17 cellular contexts compared by ENCODE assay signal in the genomic region with DNA sequence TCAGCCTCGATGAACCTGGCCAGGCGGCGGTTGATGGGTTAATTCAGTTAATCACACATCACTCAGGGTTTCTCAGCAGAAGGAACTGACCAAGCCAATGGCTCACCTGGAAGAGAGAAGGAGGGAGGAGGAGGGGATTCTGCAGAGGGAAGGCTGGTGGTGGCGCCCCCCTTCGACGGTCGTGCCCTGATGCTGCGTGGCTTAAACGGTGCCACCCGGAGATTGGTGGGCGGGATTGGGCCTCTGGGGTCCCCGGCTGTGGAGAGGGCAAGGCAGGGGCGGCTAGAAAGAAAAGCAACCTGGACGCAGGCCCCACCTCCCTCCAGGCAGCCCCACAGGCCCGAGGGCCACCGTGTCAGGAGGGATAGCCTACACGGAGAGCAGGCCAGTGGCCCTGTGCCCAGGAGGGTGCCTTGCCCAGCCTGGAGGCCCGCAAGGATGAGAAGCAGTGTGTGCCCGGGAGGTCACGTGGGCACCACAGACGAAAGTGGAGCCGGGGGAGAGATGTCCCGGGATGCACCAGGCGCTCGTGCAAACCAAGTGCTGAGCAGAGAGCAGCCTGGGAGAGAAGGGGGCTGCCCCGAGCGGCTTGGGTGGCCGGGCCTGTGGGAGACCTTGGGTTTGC. TPM values are rescaled to one million over a fixed set of nuclear protein-coding genes. Genes with fewer than 3 reads are reported as not detected.
DNase-seq lines count a peak whose midpoint lies in the region; ATAC-seq and TF ChIP-seq lines count a peak whose summit lies in the region.
"Had no signal": no experiment of that assay in that cellular context is flagged by ENCODE, and none has a peak within 500 bp of the region (broad histone marks: within the 10 kb centered on the region; RNA-seq: fewer than 3 reads in every experiment).

No MANE protein-coding gene starts in this region.

- H2AFZ ChIP-seq in HCT116 (ENCODE audit: low read depth, low read length, poor library complexity, severe bottlenecking) = no peak overlapping the region

- H3K4me1 ChIP-seq in HCT116 (ENCODE audit: control insufficient read depth in 1 of 2, insufficient read depth in 2 of 2, low read length in 2 of 2) (no peaks in the 10 kb centered on the region), Peyer's patch (no peaks in the 10 kb centered on the region)
- no peaks in the 10 kb centered on the region for H3K4me1 ChIP-seq in CD8-positive, alpha-beta T cell (ENCODE audit: insufficient read depth, low read length)

- no peaks in the 10 kb centered on the region for H3K9me2 ChIP-seq in HCT116 (ENCODE audit: insufficient read depth)

- no peak overlapping the region for H3K4me3 Mint-ChIP-seq in stimulated activated effector memory CD8-positive, alpha-beta T cell treated with anti-CD3 and anti-CD28 coated beads, Interleukin-12 subunit alpha, Interleukin-12 subunit beta, amount 100 ng/mL, for 72 hours
- no peak overlapping the region for H3K4me3 Mint-ChIP-seq in activated CD8-positive, alpha-beta T cell treated with anti-CD3 and anti-CD28 coated beads for 36 hours
- H3K4me3 Mint-ChIP-seq in CD8-positive, alpha-beta T cell = no peak overlapping the region
- H3K4me3 Mint-ChIP-seq: B cell; naive thymus-derived CD4-positive, alpha-beta T cell had no signal

- no peaks in the 10 kb centered on the region for H3K9me3 Mint-ChIP-seq in stimulated activated effector memory CD8-positive, alpha-beta T cell treated with anti-CD3 and anti-CD28 coated beads, Interleukin-12 subunit alpha, Interleukin-12 subunit beta, amount 100 ng/mL, for 72 hours
- no peaks in the 10 kb centered on the region for H3K9me3 Mint-ChIP-seq in activated CD8-positive, alpha-beta T cell treated with anti-CD3 and anti-CD28 coated beads for 36 hours
- no peaks in the 10 kb centered on the region for H3K9me3 Mint-ChIP-seq in CD8-positive, alpha-beta T cell

- peaks cover 36% of the 10 kb centered on the region for H3K4me1 Mint-ChIP-seq in stimulated activated effector memory CD8-positive, alpha-beta T cell treated with anti-CD3 and anti-CD28 coated beads, Interleukin-12 subunit alpha, Interleukin-12 subunit beta, amount 100 ng/mL, for 72 hours
- peaks cover 8% of the 10 kb centered on the region for H3K4me1 Mint-ChIP-seq in activated CD8-positive, alpha-beta T cell treated with anti-CD3 and anti-CD28 coated beads for 36 hours (ENCODE audit: low read depth)
- H3K4me1 Mint-ChIP-seq in CD8-positive, alpha-beta T cell (ENCODE audit: low read depth) = peaks cover 25% of the 10 kb centered on the region

- H4K20me1 ChIP-seq in HCT116 (ENCODE audit: insufficient read depth) = no peaks in the 10 kb centered on the region

- POLR2A ChIA-PET in HCT116 (lab: Charles Lee) = no interaction called here
- POLR2A ChIA-PET in activated CD8-positive, alpha-beta T cell treated with anti-CD3 and anti-CD28 coated beads for 36 hours (lab: Charles Lee) = no interaction called here
- POLR2A ChIA-PET in CD8-positive, alpha-beta T cell (lab: Charles Lee) = no interaction called here

- DNase-seq in HCT116 (ENCODE audit: low read depth, low spot score) (no peak), fibroblast of peridontal ligament (ENCODE audit: extremely low read depth) (peak; percentile 25), left colon (peak in 1 of 2 donors; percentile 70), DMS79 treated with DMSO at 0.1 percent for 48 hours (lab: John Stamatoyannopoulos, UW) (no peak), Peyer's patch (no peak)
- DNase-seq in stimulated activated effector memory CD8-positive, alpha-beta T cell treated with anti-CD3 and anti-CD28 coated beads, Interleukin-12 subunit alpha, Interleukin-12 subunit beta, amount 100 ng/mL, for 72 hours (ENCODE audit: low spot score in 2 of 2) = no peak
- DNase-seq in activated CD8-positive, alpha-beta T cell treated with anti-CD3 and anti-CD28 coated beads for 36 hours = no peak
- no peak for DNase-seq in CD8-positive, alpha-beta T cell
- DNase-seq: activated effector memory CD4-positive, alpha-beta T cell treated with anti-CD3 and anti-CD28 coated beads, Interleukin-2, amount 50 U/mL, for 16 hours; DMS79; effector memory CD4-positive, alpha-beta T cell; naive thymus-derived CD4-positive, alpha-beta T cell; NCI-H2227 treated with DMSO at 0.1 percent for 48 hours; small intestine had no signal

- H3K27me3 Mint-ChIP-seq in activated CD8-positive, alpha-beta T cell treated with anti-CD3 and anti-CD28 coated beads for 36 hours = no peaks in the 10 kb centered on the region
- no peaks in the 10 kb centered on the region for H3K27me3 Mint-ChIP-seq in CD8-positive, alpha-beta T cell (ENCODE audit: low read depth)
- H3K27me3 Mint-ChIP-seq: B cell; naive thymus-derived CD4-positive, alpha-beta T cell had no signal

- H3K27me3 ChIP-seq in HCT116 (ENCODE audit: insufficient read depth, low read length) = no peaks in the 10 kb centered on the region
- no peaks in the 10 kb centered on the region for H3K27me3 ChIP-seq in Peyer's patch
- H3K27me3 ChIP-seq in CD8-positive, alpha-beta T cell (ENCODE audit: insufficient read depth, low read length) = no peaks in the 10 kb centered on the region

- H3K27ac ChIP-seq in HCT116 (ENCODE audit: low read depth, low read length) = no peak overlapping the region
- H3K27ac ChIP-seq in Peyer's patch = no peak overlapping the region
- no peak overlapping the region for H3K27ac ChIP-seq in CD8-positive, alpha-beta T cell (ENCODE audit: low read depth, low read length)
- H3K27ac ChIP-seq: KMS-11, SK-N-MC had no signal

- no peaks in the 10 kb centered on the region; a peak in 1 of 4 replicates for H3K36me3 ChIP-seq in HCT116 (ENCODE audit: control insufficient read depth in 1 of 2, insufficient read depth in 2 of 2, low read length in 2 of 2)
- H3K36me3 ChIP-seq in Peyer's patch = peaks cover 0 to 11% (median 0%) of the 10 kb centered on the region in 3 donors
- no peaks in the 10 kb centered on the region for H3K36me3 ChIP-seq in CD8-positive, alpha-beta T cell (ENCODE audit: insufficient read depth, low read length)

- peaks cover 24% of the 10 kb centered on the region for H3K36me3 Mint-ChIP-seq in stimulated activated effector memory CD8-positive, alpha-beta T cell treated with anti-CD3 and anti-CD28 coated beads, Interleukin-12 subunit alpha, Interleukin-12 subunit beta, amount 100 ng/mL, for 72 hours
- peaks cover 1% of the 10 kb centered on the region for H3K36me3 Mint-ChIP-seq in activated CD8-positive, alpha-beta T cell treated with anti-CD3 and anti-CD28 coated beads for 36 hours (ENCODE audit: low read depth)
- peaks cover 23% of the 10 kb centered on the region for H3K36me3 Mint-ChIP-seq in CD8-positive, alpha-beta T cell
- H3K36me3 Mint-ChIP-seq: naive thymus-derived CD4-positive, alpha-beta T cell had no signal

- TF ChIP-seq RAD21 in HCT116 (IDR thresholded peaks at IDR 0.05; ENCODE audit: low read depth) = no peak

- intact Hi-C loops in HCT116 (cut with micrococcal nuclease) (no loop called here), left colon (cut with DNase I, micrococcal nuclease) (no loop called here)
- intact Hi-C loops in activated CD8-positive, alpha-beta T cell treated with anti-CD3 and anti-CD28 coated beads for 36 hours (cut with micrococcal nuclease) = no loop called here
- intact Hi-C loops in CD8-positive, alpha-beta T cell (cut with DNase I, micrococcal nuclease) = loop anchor here in 1 of 2 experiments (5.0 kb wide), 1 partner anchor 320 kb away; no protein-coding TSS in a partner anchor

- H3K4me2 ChIP-seq in HCT116 (ENCODE audit: low read length) = no peak overlapping the region
- H3K4me2 ChIP-seq: KMS-11 had no signal

- no TSS peak for BruUV-seq in HCT116 (replicated peaks; lab: Mats Ljungman, UMichigan)

- CTCF ChIA-PET in HCT116 (lab: Charles Lee) = no interaction called here
- CTCF ChIA-PET in activated CD8-positive, alpha-beta T cell treated with anti-CD3 and anti-CD28 coated beads for 36 hours (lab: Charles Lee) = no interaction called here
- CTCF ChIA-PET in CD8-positive, alpha-beta T cell (lab: Charles Lee) = interaction anchor here (1.6 kb wide), 1 partner anchor 119 kb away, joined by 4 read pairs; no protein-coding TSS in a partner anchor

- no peaks in the 10 kb centered on the region for H3K9me3 ChIP-seq in HCT116 (ENCODE audit: control insufficient read depth in 1 of 2, insufficient read depth in 1 of 2, low read depth in 1 of 2, low read length in 2 of 2)
- no peaks in the 10 kb centered on the region for H3K9me3 ChIP-seq in Peyer's patch
- H3K9me3 ChIP-seq in CD8-positive, alpha-beta T cell (ENCODE audit: low read length) = no peaks in the 10 kb centered on the region

- TF ChIP-seq CTCF in HCT116 (IDR thresholded peaks at IDR 0.05 in 2 of 3, conservative IDR thresholded peaks at IDR 0.05 in 1 of 3; ENCODE audit: borderline replicate concordance in 1 of 3, insufficient read depth in 1 of 3, low read depth in 2 of 3, low read length in 2 of 3) (no peak), Peyer's patch (IDR thresholded peaks at IDR 0.05) (no peak)
- no peak for TF ChIP-seq CTCF in activated CD8-positive, alpha-beta T cell treated with anti-CD3 and anti-CD28 coated beads for 36 hours (IDR thresholded peaks at IDR 0.05)
- no peak for TF ChIP-seq CTCF in CD8-positive, alpha-beta T cell (IDR thresholded peaks at IDR 0.05)

- peak overlapping the region; percentile 14 for H3K27ac Mint-ChIP-seq in stimulated activated effector memory CD8-positive, alpha-beta T cell treated with anti-CD3 and anti-CD28 coated beads, Interleukin-12 subunit alpha, Interleukin-12 subunit beta, amount 100 ng/mL, for 72 hours
- H3K27ac Mint-ChIP-seq in activated CD8-positive, alpha-beta T cell treated with anti-CD3 and anti-CD28 coated beads for 36 hours = no peak overlapping the region
- no peak overlapping the region for H3K27ac Mint-ChIP-seq in CD8-positive, alpha-beta T cell
- H3K27ac Mint-ChIP-seq: B cell had no signal

- H3K4me3 ChIP-seq in HCT116 (replicated peaks in 1 of 2; ENCODE audit: low read depth in 1 of 2, low read length in 2 of 2) (no peak overlapping the region), Peyer's patch (no peak overlapping the region)
- no peak overlapping the region for H3K4me3 ChIP-seq in CD8-positive, alpha-beta T cell (ENCODE audit: low read depth, low read length)
- H3K4me3 ChIP-seq: SK-N-MC had no signal

- H3K9ac ChIP-seq in HCT116 (ENCODE audit: low read length) = no peak overlapping the region
- H3K9ac ChIP-seq: KMS-11 had no signal

- RAD21 ChIA-PET in HCT116 (lab: Charles Lee; ENCODE audit: low non-redundant PET in 1 of 2, low total read pairs in 2 of 2, uncharacterized antibody in 2 of 2, unreplicated experiment in 2 of 2) = no interaction called here

- TF ChIP-seq POLR2A in HCT116 (IDR thresholded peaks at IDR 0.05; ENCODE audit: borderline replicate concordance, extremely low read depth, insufficient read depth, insufficient read length) (no peak), Peyer's patch (IDR thresholded peaks at IDR 0.05) (no peak)

- peak; percentile 28; the same call in 1 of the 2 replicates for ATAC-seq in HCT116
- peak; percentile 14 for ATAC-seq in left colon
- no peak for ATAC-seq in stimulated activated effector memory CD8-positive, alpha-beta T cell treated with anti-CD3 and anti-CD28 coated beads, Interleukin-12 subunit alpha, Interleukin-12 subunit beta, amount 100 ng/mL, for 72 hours
- no peak for ATAC-seq in activated CD8-positive, alpha-beta T cell treated with anti-CD3 and anti-CD28 coated beads for 36 hours
- no peak for ATAC-seq in CD8-positive, alpha-beta T cell

- H3K79me2 ChIP-seq in HCT116 (ENCODE audit: insufficient read depth, low read length) = peaks cover 85% of the 10 kb centered on the region

RNA-seq across cellular contexts. Expression of a gene that starts 16.0 kb away (rescaled TPM):
- total RNA-seq in HCT116 (2021; ENCODE audit: unreplicated experiment) = 97.9 TPM
- polyA plus RNA-seq in HCT116 (2012) = 90.6 and 114 TPM in 2 replicates
- 10 to 100 TPM; 51.4 to 74.1 TPM for total RNA-seq in left colon
- 100 to 1,000 TPM in 2 of 4 donors, 10 to 100 TPM in 2; 54.5 to 250 (median 103) TPM for total RNA-seq in Peyer's patch
- total RNA-seq in activated CD8-positive, alpha-beta T cell treated with anti-CD3 and anti-CD28 coated beads for 36 hours = 10 to 100 TPM; 51.9 to 57.5 TPM
- 100 to 1,000 TPM; 140 to 141 TPM for total RNA-seq in CD8-positive, alpha-beta T cell

RNA-seq across cellular contexts. Expression of a gene that starts 51.8 kb away (rescaled TPM):
- total RNA-seq in HCT116 (2021; ENCODE audit: unreplicated experiment) = 15.9 TPM
- 6.2 and 7.5 TPM in 2 replicates for polyA plus RNA-seq in HCT116 (2012)
- total RNA-seq in left colon = 10 to 100 TPM; 19.1 to 29.1 TPM
- 10 to 100 TPM; 18.2 to 33.3 (median 23.8) TPM for total RNA-seq in Peyer's patch
- total RNA-seq in activated CD8-positive, alpha-beta T cell treated with anti-CD3 and anti-CD28 coated beads for 36 hours = 1 to 10 TPM; 5.3 to 6.7 TPM
- total RNA-seq in CD8-positive, alpha-beta T cell = 1 to 10 TPM; 6.4 to 7.3 TPM

RNA-seq across cellular contexts. Expression of a gene that starts 51.8 kb away (rescaled TPM):
- total RNA-seq in HCT116 (2021; ENCODE audit: unreplicated experiment) (63.3 TPM), left colon (10 to 100 TPM; 56.3 to 76.5 TPM), Peyer's patch (10 to 100 TPM; 45.4 to 62.6 (median 57.0) TPM)
- polyA plus RNA-seq in HCT116 (2012) = 47.3 and 49.9 TPM in 2 replicates
- total RNA-seq in activated CD8-positive, alpha-beta T cell treated with anti-CD3 and anti-CD28 coated beads for 36 hours = 10 to 100 TPM; 23.1 to 25.1 TPM
- total RNA-seq in CD8-positive, alpha-beta T cell = 10 to 100 TPM; 18.5 to 19.2 TPM

RNA-seq across cellular contexts. Expression of a gene that starts 58.5 kb away (rescaled TPM):
- total RNA-seq in HCT116 (2021; ENCODE audit: unreplicated experiment) (112 TPM), left colon (10 to 100 TPM; 73.1 to 73.7 TPM), Peyer's patch (100 to 1,000 TPM in 1 of 4 donors, 10 to 100 TPM in 3; 57.8 to 114 (median 76.0) TPM)
- 136 and 158 TPM in 2 replicates for polyA plus RNA-seq in HCT116 (2012)
- total RNA-seq in activated CD8-positive, alpha-beta T cell treated with anti-CD3 and anti-CD28 coated beads for 36 hours = 10 to 100 TPM; 36.5 to 44.6 TPM
- total RNA-seq in CD8-positive, alpha-beta T cell = 10 to 100 TPM; 34.5 to 35.5 TPM

Comparison
In these comparisons a context has a peak if more than half of its experiments do, and no peak if none do; other contexts are left out.
1. ATAC-seq: peak in HCT116 (single experiment) and left colon (single experiment); none in stimulated activated effector memory CD8-positive, alpha-beta T cell treated with anti-CD3 and anti-CD28 coated beads, Interleukin-12 subunit alpha, Interleukin-12 subunit beta, amount 100 ng/mL, for 72 hours (single experiment), activated CD8-positive, alpha-beta T cell treated with anti-CD3 and anti-CD28 coated beads for 36 hours (single experiment) and CD8-positive, alpha-beta T cell (single experiment).